ENCODE assay signal across 8 cellular contexts in genomic region chr5:127705120-127705892, GRCh38. TPM values are rescaled to one million over a fixed set of nuclear protein-coding genes. Genes with fewer than 3 reads are reported as not detected.
DNase-seq lines count a peak whose midpoint lies in the region; ATAC-seq and TF ChIP-seq lines count a peak whose summit lies in the region.

No MANE protein-coding gene starts in this region.

- H3K36me3 ChIP-seq in prostate gland, result no peaks in the 10 kb centered on the region

- WGBS in prostate gland, result 53% methylated on average over 4 of the region's 4 CpGs

- H3K9me3 ChIP-seq in prostate gland, result no peaks in the 10 kb centered on the region

- no peak overlapping the region for H3K4me3 ChIP-seq in NB4 (ENCODE audit: low read depth, low read length)
- no peak overlapping the region for H3K4me3 ChIP-seq in epithelial cell of esophagus (ENCODE audit: low read length)
- no peak overlapping the region for H3K4me3 ChIP-seq in retinal pigment epithelial cell (ENCODE audit: low read length)
- H3K4me3 ChIP-seq in prostate gland, result no peak overlapping the region

- H3K4me1 ChIP-seq in prostate gland (replicated peaks), result no peaks in the 10 kb centered on the region

- intact Hi-C loops in prostate gland (cut with DNase I), result loop anchor here (5.0 kb wide), 1 partner anchor 38 kb away; no protein-coding TSS in a partner anchor

- peak; percentile 70 for DNase-seq in NB4 (ENCODE audit: low read depth)
- peak; percentile 47 for DNase-seq in epithelial cell of esophagus (ENCODE audit: low read depth)
- peak; percentile 79 for DNase-seq in retinal pigment epithelial cell (ENCODE audit: low read depth)
- DNase-seq in prostate gland (ENCODE audit: low spot score), result no peak
- no peak for DNase-seq in epidermal melanocyte (ENCODE audit: insufficient read length, low spot score)
- DNase-seq in T1000 (lab: John Stamatoyannopoulos, UW), result no peak

- TF ChIP-seq POLR2A in NB4 (IDR thresholded peaks at IDR 0.05; ENCODE audit: extremely low read depth, insufficient read length), result no peak
- TF ChIP-seq POLR2A in prostate gland (IDR thresholded peaks at IDR 0.05), result no peak

- TF ChIP-seq CTCF in NB4 (IDR thresholded peaks at IDR 0.05; ENCODE audit: low read depth, low read length) (no peak), epithelial cell of esophagus (IDR thresholded peaks at IDR 0.05; ENCODE audit: insufficient read depth, low read depth, low read length, missing control alignments) (no peak), retinal pigment epithelial cell (conservative IDR thresholded peaks at IDR 0.05; ENCODE audit: low read depth, low read length) (no peak), prostate gland (IDR thresholded peaks at IDR 0.05) (no peak)

- no peaks in the 10 kb centered on the region for H3K27me3 ChIP-seq in prostate gland (replicated peaks; ENCODE audit: insufficient read depth)

- ATAC-seq in GM21529 (IDR thresholded peaks at IDR 0.05; ENCODE audit: unreplicated experiment) (peak; percentile 42), HG03460 (IDR thresholded peaks at IDR 0.05; ENCODE audit: unreplicated experiment) (no peak)

- no peak overlapping the region for H3K27ac ChIP-seq in prostate gland

RNA-seq across cellular contexts. Expression of gene CCDC192, which starts 2.1 kb away (rescaled TPM):
- not detected for total RNA-seq in prostate gland

RNA-seq across cellular contexts. Expression of gene CTXN3, which starts 56.4 kb away (rescaled TPM):
- total RNA-seq in prostate gland, result not detected

Comparison
In these comparisons a context has a peak if more than half of its experiments do, and no peak if none do; other contexts are left out.
1. DNase-seq: peak in NB4 (single experiment), epithelial cell of esophagus (single experiment) and retinal pigment epithelial cell (single experiment); none in prostate gland (single experiment), epidermal melanocyte (single experiment) and T1000 (single experiment).